Comparison of ENCODE assay signal across 1 cellular context in the genomic region with DNA sequence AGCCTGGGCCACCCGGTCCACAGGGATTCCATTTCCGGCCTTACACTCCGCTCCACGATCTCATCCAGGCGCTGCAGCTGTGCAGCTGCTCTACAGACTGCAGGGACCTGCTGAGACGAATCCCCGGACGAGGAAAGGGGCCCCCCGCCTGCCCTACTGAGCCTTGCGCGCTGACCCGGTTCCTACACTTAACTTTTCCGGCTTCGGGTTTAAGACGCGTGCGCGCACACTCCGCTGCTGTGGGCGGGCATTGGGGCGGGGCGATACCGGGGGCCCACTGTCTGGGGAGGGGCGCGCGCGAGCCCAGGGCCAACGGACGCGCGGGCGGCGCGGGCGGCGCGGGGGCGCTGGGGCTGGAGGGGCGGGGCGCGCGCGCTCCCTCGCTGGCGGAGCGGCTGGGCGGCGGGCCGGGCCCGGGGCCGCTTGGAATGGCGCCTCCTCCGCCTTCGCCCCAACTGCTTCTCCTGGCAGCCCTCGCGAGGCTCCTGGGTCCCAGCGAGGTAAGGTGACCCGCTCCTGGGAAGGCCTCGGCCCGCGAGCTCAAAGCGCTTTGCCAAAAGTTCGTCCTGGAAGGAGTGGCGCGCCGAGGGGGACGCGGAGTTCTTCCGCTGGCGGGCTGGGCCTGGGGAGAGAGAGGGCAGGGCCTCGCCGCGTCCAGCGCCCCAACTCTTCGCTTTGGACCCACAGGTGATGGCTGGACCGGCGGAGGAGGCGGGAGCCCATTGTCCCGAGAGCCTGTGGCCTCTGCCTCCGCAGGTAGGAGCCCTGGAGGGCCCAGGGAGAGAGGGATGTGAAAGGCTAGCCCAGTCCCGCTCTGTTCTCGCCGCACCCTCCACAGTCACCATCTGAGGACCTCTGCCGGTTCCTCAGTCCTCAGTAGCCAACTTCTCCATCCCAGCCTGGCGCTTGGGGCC.
TF ChIP-seq lines count a peak whose summit lies in the region.

A gene with protein sequence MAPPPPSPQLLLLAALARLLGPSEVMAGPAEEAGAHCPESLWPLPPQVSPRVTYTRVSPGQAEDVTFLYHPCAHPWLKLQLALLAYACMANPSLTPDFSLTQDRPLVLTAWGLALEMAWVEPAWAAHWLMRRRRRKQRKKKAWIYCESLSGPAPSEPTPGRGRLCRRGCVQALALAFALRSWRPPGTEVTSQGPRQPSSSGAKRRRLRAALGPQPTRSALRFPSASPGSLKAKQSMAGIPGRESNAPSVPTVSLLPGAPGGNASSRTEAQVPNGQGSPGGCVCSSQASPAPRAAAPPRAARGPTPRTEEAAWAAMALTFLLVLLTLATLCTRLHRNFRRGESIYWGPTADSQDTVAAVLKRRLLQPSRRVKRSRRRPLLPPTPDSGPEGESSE (plus strand): TSS at position 371 of the 914 bp plus-strand sequence. CDS start 58 bp downstream, at position 429.

TF ChIP-seq in H1, 55 proteins besides CTCF, POLR2A, EP300 and RAD21 (continued from another document):
- TF ChIP-seq ASH2L (IDR thresholded peaks at IDR 0.05; ENCODE audit: low read length) (peak; percentile 81), RBBP5 (IDR thresholded peaks at IDR 0.05; ENCODE audit: borderline replicate concordance, low read depth, low read length) (no peak), KDM4A (IDR thresholded peaks at IDR 0.05; ENCODE audit: low read depth, low read length, severe bottlenecking) (peak; percentile 97), SP4 (IDR thresholded peaks at IDR 0.05; ENCODE audit: low read length) (no peak), NRF1 (IDR thresholded peaks at IDR 0.05; ENCODE audit: low read depth, low read length) (no peak), JUND (IDR thresholded peaks at IDR 0.05; ENCODE audit: low read length) (no peak), EGR1 (IDR thresholded peaks at IDR 0.05; ENCODE audit: borderline replicate concordance, low read depth, low read length) (no peak), TBP (IDR thresholded peaks at IDR 0.05; ENCODE audit: low read depth, low read length) (no peak), SIX5 (IDR thresholded peaks at IDR 0.05; ENCODE audit: low read depth, low read length) (no peak), CHD2 (IDR thresholded peaks at IDR 0.05; ENCODE audit: low read length) (0 out of 2 replicates have a peak, but pooled peaks have one; percentile 60), JUN (IDR thresholded peaks at IDR 0.05; ENCODE audit: low read depth, low read length) (no peak), HDAC6 (IDR thresholded peaks at IDR 0.05; ENCODE audit: low read depth, low read length) (no peak), KDM1A (IDR thresholded peaks at IDR 0.05; ENCODE audit: borderline replicate concordance, low read length) (no peak), TAF1 (IDR thresholded peaks at IDR 0.05; ENCODE audit: low read depth, low read length) (no peak), ZNF274 (IDR thresholded peaks at IDR 0.05; ENCODE audit: borderline replicate concordance, extremely low read depth, low read length) (no peak), MAFK (IDR thresholded peaks at IDR 0.05; ENCODE audit: low read depth, low read length) (no peak), GABPA (IDR thresholded peaks at IDR 0.05; ENCODE audit: borderline replicate concordance, insufficient read depth, low read length) (no peak), TEAD4 (IDR thresholded peaks at IDR 0.05; ENCODE audit: low read depth, low read length) (no peak), BACH1 (IDR thresholded peaks at IDR 0.05; ENCODE audit: low read length) (no peak; the same call in 1 of the 2 replicates), PHF8 (conservative IDR thresholded peaks at IDR 0.05; ENCODE audit: low read depth, low read length) (peak; percentile 53), BCL11A (IDR thresholded peaks at IDR 0.05; ENCODE audit: low read depth in 2 of 2, low read length in 2 of 2) (no peak), HDAC2 (IDR thresholded peaks at IDR 0.05; ENCODE audit: borderline replicate concordance in 1 of 2, low read depth in 2 of 2, low read length in 2 of 2) (no peak), CTBP2 (IDR thresholded peaks at IDR 0.05; ENCODE audit: borderline replicate concordance, insufficient read depth, insufficient read length, low read length) (no peak), YY1 (IDR thresholded peaks at IDR 0.05; ENCODE audit: low read depth, low read length) (no peak), RNF2 (IDR thresholded peaks at IDR 0.05; ENCODE audit: borderline replicate concordance, low read depth, low read length, missing control alignments, poor library complexity, severe bottlenecking) (peak; percentile 1), KDM5A (IDR thresholded peaks at IDR 0.05; ENCODE audit: low read length) (no peak), POLR2AphosphoS5 (IDR thresholded peaks at IDR 0.05; ENCODE audit: low read depth, low read length) (no peak), BRCA1 (IDR thresholded peaks at IDR 0.05; ENCODE audit: low read depth, low read length) (no peak)
- TF ChIP-seq, protein P1, sequence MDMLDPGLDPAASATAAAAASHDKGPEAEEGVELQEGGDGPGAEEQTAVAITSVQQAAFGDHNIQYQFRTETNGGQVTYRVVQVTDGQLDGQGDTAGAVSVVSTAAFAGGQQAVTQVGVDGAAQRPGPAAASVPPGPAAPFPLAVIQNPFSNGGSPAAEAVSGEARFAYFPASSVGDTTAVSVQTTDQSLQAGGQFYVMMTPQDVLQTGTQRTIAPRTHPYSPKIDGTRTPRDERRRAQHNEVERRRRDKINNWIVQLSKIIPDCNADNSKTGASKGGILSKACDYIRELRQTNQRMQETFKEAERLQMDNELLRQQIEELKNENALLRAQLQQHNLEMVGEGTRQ (IDR thresholded peaks at IDR 0.05; ENCODE audit: low read length): no peak
